1 cellular context compared by ENCODE assay signal in genomic region chr2:231715499-231715837, GRCh38.
TF ChIP-seq lines count a peak whose summit lies in the region.

No MANE protein-coding gene starts in this region.

TF ChIP-seq in SK-N-SH treated with all-trans-retinoic acid at 6 μM for 48 hours, 23 proteins besides CTCF, POLR2A, EP300 and RAD21 (continued from another document):
- TF ChIP-seq CSDC2 (CRISPR knock-in tag; IDR thresholded peaks at IDR 0.05) = no peak
- no peak for TF ChIP-seq ZC3H10 (CRISPR knock-in tag; IDR thresholded peaks at IDR 0.05)
- TF ChIP-seq ZNF8 (CRISPR knock-in tag; IDR thresholded peaks at IDR 0.05) = no peak
- TF ChIP-seq CSRNP3 (CRISPR knock-in tag; IDR thresholded peaks at IDR 0.05) = no peak
TF ChIP-seq in SK-N-SH treated with all-trans-retinoic acid at 6 μM for 48 hours: peak in this region for 0.
